1 cellular context compared by ENCODE assay signal in the genomic region with DNA sequence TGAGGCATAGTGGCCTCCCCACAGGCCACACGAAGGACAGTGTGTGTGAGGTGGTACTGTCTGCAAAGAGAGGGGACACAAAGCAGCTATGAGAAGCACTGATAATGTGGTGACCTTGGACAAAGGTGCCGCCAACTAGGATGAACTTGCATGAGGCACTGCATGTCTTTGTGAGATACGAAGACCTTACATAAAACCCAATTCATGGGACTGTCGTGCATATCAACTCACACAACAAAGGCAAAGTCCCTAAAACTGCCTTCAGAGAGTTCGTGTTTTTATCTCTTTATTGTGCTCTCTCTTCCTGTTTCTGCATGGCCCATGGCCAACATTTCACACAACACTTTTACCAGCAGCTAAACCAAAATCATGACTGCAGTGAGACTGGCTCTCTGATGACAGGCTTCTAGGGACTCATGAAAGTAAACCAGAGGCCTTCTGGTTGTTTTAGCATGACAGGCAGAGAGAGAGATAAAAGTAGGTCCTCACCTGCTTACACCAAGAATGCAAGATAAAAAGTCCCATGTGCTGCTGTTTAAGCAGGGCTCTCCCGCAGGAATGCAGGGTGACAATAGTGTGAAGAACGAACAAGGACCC.
TF ChIP-seq lines count a peak whose summit lies in the region.

No MANE protein-coding gene starts in this region.

TF ChIP-seq in HepG2, 621 proteins besides CTCF, POLR2A, EP300 and RAD21 (continued from another document and continues in another):
- TF ChIP-seq ARNT2 (CRISPR knock-in tag; IDR thresholded peaks at IDR 0.05; ENCODE audit: low read depth) (0 out of 2 replicates have a peak, but pooled peaks have one; percentile 42), IRX3 (CRISPR knock-in tag; IDR thresholded peaks at IDR 0.05; ENCODE audit: borderline replicate concordance, low read depth) (no peak), ASH2L (IDR thresholded peaks at IDR 0.05; ENCODE audit: insufficient read length, low read depth, low read length) (no peak), ZNF879 (CRISPR knock-in tag; IDR thresholded peaks at IDR 0.05) (no peak), ONECUT2 (CRISPR knock-in tag; IDR thresholded peaks at IDR 0.05) (no peak), TAF1 (CRISPR knock-in tag; IDR thresholded peaks at IDR 0.05) (no peak), ZBTB38 (CRISPR knock-in tag; IDR thresholded peaks at IDR 0.05) (no peak), ZNF644 (CRISPR knock-in tag; IDR thresholded peaks at IDR 0.05; ENCODE audit: low read depth) (peak; percentile 38; the same call in 1 of the 2 replicates), ZNF253 (CRISPR knock-in tag; IDR thresholded peaks at IDR 0.05; ENCODE audit: borderline replicate concordance) (no peak), ZNF652 (CRISPR knock-in tag; IDR thresholded peaks at IDR 0.05; ENCODE audit: borderline replicate concordance, low read depth) (no peak), KDM5B (CRISPR knock-in tag; IDR thresholded peaks at IDR 0.05; ENCODE audit: borderline replicate concordance) (no peak), TCF7 (IDR thresholded peaks at IDR 0.05; ENCODE audit: low read depth) (peak; percentile 20; the same call in 1 of the 2 replicates)
- TF ChIP-seq, protein P1, sequence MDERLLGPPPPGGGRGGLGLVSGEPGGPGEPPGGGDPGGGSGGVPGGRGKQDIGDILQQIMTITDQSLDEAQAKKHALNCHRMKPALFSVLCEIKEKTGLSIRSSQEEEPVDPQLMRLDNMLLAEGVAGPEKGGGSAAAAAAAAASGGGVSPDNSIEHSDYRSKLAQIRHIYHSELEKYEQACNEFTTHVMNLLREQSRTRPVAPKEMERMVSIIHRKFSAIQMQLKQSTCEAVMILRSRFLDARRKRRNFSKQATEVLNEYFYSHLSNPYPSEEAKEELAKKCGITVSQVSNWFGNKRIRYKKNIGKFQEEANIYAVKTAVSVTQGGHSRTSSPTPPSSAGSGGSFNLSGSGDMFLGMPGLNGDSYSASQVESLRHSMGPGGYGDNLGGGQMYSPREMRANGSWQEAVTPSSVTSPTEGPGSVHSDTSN (CRISPR knock-in tag; IDR thresholded peaks at IDR 0.05), result no peak
- TF ChIP-seq, protein P2, sequence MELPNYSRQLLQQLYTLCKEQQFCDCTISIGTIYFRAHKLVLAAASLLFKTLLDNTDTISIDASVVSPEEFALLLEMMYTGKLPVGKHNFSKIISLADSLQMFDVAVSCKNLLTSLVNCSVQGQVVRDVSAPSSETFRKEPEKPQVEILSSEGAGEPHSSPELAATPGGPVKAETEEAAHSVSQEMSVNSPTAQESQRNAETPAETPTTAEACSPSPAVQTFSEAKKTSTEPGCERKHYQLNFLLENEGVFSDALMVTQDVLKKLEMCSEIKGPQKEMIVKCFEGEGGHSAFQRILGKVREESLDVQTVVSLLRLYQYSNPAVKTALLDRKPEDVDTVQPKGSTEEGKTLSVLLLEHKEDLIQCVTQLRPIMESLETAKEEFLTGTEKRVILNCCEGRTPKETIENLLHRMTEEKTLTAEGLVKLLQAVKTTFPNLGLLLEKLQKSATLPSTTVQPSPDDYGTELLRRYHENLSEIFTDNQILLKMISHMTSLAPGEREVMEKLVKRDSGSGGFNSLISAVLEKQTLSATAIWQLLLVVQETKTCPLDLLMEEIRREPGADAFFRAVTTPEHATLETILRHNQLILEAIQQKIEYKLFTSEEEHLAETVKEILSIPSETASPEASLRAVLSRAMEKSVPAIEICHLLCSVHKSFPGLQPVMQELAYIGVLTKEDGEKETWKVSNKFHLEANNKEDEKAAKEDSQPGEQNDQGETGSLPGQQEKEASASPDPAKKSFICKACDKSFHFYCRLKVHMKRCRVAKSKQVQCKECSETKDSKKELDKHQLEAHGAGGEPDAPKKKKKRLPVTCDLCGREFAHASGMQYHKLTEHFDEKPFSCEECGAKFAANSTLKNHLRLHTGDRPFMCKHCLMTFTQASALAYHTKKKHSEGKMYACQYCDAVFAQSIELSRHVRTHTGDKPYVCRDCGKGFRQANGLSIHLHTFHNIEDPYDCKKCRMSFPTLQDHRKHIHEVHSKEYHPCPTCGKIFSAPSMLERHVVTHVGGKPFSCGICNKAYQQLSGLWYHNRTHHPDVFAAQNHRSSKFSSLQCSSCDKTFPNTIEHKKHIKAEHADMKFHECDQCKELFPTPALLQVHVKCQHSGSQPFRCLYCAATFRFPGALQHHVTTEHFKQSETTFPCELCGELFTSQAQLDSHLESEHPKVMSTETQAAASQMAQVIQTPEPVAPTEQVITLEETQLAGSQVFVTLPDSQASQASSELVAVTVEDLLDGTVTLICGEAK (IDR thresholded peaks at IDR 0.05), result no peak
- TF ChIP-seq, protein P2 (CRISPR knock-in tag; IDR thresholded peaks at IDR 0.05), result peak; percentile 59
- TF ChIP-seq, protein P3, sequence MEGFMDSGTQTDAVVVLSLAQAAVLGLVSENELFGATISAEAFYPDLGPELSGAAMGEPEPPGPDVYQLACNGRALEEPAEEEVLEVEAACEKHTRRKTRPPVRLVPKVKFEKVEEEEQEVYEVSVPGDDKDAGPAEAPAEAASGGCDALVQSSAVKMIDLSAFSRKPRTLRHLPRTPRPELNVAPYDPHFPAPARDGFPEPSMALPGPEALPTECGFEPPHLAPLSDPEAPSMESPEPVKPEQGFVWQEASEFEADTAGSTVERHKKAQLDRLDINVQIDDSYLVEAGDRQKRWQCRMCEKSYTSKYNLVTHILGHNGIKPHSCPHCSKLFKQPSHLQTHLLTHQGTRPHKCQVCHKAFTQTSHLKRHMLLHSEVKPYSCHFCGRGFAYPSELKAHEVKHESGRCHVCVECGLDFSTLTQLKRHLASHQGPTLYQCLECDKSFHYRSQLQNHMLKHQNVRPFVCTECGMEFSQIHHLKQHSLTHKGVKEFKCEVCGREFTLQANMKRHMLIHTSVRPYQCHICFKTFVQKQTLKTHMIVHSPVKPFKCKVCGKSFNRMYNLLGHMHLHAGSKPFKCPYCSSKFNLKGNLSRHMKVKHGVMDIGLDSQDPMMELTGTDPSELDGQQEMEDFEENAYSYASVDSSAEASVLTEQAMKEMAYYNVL (CRISPR knock-in tag; IDR thresholded peaks at IDR 0.05; ENCODE audit: borderline replicate concordance), result no peak
- TF ChIP-seq, protein P4, sequence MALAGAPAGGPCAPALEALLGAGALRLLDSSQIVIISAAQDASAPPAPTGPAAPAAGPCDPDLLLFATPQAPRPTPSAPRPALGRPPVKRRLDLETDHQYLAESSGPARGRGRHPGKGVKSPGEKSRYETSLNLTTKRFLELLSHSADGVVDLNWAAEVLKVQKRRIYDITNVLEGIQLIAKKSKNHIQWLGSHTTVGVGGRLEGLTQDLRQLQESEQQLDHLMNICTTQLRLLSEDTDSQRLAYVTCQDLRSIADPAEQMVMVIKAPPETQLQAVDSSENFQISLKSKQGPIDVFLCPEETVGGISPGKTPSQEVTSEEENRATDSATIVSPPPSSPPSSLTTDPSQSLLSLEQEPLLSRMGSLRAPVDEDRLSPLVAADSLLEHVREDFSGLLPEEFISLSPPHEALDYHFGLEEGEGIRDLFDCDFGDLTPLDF (CRISPR knock-in tag; IDR thresholded peaks at IDR 0.05), result no peak
- TF ChIP-seq, protein P5, sequence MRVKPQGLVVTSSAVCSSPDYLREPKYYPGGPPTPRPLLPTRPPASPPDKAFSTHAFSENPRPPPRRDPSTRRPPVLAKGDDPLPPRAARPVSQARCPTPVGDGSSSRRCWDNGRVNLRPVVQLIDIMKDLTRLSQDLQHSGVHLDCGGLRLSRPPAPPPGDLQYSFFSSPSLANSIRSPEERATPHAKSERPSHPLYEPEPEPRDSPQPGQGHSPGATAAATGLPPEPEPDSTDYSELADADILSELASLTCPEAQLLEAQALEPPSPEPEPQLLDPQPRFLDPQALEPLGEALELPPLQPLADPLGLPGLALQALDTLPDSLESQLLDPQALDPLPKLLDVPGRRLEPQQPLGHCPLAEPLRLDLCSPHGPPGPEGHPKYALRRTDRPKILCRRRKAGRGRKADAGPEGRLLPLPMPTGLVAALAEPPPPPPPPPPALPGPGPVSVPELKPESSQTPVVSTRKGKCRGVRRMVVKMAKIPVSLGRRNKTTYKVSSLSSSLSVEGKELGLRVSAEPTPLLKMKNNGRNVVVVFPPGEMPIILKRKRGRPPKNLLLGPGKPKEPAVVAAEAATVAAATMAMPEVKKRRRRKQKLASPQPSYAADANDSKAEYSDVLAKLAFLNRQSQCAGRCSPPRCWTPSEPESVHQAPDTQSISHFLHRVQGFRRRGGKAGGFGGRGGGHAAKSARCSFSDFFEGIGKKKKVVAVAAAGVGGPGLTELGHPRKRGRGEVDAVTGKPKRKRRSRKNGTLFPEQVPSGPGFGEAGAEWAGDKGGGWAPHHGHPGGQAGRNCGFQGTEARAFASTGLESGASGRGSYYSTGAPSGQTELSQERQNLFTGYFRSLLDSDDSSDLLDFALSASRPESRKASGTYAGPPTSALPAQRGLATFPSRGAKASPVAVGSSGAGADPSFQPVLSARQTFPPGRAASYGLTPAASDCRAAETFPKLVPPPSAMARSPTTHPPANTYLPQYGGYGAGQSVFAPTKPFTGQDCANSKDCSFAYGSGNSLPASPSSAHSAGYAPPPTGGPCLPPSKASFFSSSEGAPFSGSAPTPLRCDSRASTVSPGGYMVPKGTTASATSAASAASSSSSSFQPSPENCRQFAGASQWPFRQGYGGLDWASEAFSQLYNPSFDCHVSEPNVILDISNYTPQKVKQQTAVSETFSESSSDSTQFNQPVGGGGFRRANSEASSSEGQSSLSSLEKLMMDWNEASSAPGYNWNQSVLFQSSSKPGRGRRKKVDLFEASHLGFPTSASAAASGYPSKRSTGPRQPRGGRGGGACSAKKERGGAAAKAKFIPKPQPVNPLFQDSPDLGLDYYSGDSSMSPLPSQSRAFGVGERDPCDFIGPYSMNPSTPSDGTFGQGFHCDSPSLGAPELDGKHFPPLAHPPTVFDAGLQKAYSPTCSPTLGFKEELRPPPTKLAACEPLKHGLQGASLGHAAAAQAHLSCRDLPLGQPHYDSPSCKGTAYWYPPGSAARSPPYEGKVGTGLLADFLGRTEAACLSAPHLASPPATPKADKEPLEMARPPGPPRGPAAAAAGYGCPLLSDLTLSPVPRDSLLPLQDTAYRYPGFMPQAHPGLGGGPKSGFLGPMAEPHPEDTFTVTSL (CRISPR knock-in tag; IDR thresholded peaks at IDR 0.05; ENCODE audit: borderline replicate concordance), result peak; percentile 50; the same call in 1 of the 2 replicates
- TF ChIP-seq, protein P6, sequence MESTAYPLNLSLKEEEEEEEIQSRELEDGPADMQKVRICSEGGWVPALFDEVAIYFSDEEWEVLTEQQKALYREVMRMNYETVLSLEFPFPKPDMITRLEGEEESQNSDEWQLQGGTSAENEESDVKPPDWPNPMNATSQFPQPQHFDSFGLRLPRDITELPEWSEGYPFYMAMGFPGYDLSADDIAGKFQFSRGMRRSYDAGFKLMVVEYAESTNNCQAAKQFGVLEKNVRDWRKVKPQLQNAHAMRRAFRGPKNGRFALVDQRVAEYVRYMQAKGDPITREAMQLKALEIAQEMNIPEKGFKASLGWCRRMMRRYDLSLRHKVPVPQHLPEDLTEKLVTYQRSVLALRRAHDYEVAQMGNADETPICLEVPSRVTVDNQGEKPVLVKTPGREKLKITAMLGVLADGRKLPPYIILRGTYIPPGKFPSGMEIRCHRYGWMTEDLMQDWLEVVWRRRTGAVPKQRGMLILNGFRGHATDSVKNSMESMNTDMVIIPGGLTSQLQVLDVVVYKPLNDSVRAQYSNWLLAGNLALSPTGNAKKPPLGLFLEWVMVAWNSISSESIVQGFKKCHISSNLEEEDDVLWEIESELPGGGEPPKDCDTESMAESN (CRISPR knock-in tag; conservative IDR thresholded peaks at IDR 0.05), result no peak
- TF ChIP-seq, protein P7, sequence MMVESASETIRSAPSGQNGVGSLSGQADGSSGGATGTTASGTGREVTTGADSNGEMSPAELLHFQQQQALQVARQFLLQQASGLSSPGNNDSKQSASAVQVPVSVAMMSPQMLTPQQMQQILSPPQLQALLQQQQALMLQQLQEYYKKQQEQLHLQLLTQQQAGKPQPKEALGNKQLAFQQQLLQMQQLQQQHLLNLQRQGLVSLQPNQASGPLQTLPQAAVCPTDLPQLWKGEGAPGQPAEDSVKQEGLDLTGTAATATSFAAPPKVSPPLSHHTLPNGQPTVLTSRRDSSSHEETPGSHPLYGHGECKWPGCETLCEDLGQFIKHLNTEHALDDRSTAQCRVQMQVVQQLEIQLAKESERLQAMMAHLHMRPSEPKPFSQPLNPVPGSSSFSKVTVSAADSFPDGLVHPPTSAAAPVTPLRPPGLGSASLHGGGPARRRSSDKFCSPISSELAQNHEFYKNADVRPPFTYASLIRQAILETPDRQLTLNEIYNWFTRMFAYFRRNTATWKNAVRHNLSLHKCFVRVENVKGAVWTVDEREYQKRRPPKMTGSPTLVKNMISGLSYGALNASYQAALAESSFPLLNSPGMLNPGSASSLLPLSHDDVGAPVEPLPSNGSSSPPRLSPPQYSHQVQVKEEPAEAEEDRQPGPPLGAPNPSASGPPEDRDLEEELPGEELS (CRISPR knock-in tag; IDR thresholded peaks at IDR 0.05), result no peak
- TF ChIP-seq, protein P8, sequence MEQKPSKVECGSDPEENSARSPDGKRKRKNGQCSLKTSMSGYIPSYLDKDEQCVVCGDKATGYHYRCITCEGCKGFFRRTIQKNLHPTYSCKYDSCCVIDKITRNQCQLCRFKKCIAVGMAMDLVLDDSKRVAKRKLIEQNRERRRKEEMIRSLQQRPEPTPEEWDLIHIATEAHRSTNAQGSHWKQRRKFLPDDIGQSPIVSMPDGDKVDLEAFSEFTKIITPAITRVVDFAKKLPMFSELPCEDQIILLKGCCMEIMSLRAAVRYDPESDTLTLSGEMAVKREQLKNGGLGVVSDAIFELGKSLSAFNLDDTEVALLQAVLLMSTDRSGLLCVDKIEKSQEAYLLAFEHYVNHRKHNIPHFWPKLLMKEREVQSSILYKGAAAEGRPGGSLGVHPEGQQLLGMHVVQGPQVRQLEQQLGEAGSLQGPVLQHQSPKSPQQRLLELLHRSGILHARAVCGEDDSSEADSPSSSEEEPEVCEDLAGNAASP (CRISPR knock-in tag; IDR thresholded peaks at IDR 0.05; ENCODE audit: borderline replicate concordance), result peak; percentile 40; the same call in 1 of the 2 replicates
